24 cellular contexts compared by ENCODE assay signal in the genomic region with DNA sequence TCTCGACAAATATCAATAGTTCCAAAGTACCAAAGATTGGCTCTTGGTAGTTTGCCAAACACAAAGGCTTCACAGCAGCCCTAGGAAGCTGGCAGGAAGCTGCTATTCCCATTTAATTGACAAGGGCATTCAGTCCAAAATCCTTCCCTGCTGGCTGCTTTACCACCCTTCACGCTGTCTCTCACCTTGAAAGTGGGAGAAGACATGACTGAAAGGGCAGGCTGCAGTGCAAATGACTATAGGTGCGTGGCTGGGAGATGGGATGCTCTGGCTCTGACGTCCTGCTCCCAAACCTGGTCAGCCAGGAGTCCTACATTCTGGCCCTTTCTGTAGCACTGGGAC. TPM values are rescaled to one million over a fixed set of nuclear protein-coding genes. Genes with fewer than 3 reads are reported as not detected.
DNase-seq lines count a peak whose midpoint lies in the region; ATAC-seq, FAIRE-seq and TF ChIP-seq lines count a peak whose summit lies in the region.
"Had no signal": no experiment of that assay in that cellular context is flagged by ENCODE, and none has a peak within 500 bp of the region (broad histone marks: within the 10 kb centered on the region; RNA-seq: fewer than 3 reads in every experiment).

No MANE protein-coding gene starts in this region.

- H3F3A ChIP-seq in Loucy (ENCODE audit: low read depth) = no peaks in the 10 kb centered on the region; the same call in 1 of the 2 replicates

- no peak overlapping the region for H4K8ac ChIP-seq in neuronal stem cell (ENCODE audit: low read depth, low read length)

- peaks cover 2% of the 10 kb centered on the region for H3K27me3 Mint-ChIP-seq in activated CD4-positive, alpha-beta T cell treated with anti-CD3 and anti-CD28 coated beads for 36 hours
- no peaks in the 10 kb centered on the region for H3K27me3 Mint-ChIP-seq in activated naive CD8-positive, alpha-beta T cell

- intact Hi-C loops in activated CD4-positive, alpha-beta T cell treated with anti-CD3 and anti-CD28 coated beads for 36 hours (cut with DNase I, micrococcal nuclease) = loop anchor here (1.0 to 2.0 kb wide), 6 partner anchors 17 to 130 kb away; partner anchors contain the start of genes AHCYL1 (in 1 of the 2) and STRIP1 (in 1 of the 2)

- H3K9me2 ChIP-seq in Loucy (replicated peaks; ENCODE audit: low read depth, low read length) = no peaks in the 10 kb centered on the region

- peak overlapping the region; percentile 98 for H3K27ac Mint-ChIP-seq in activated CD4-positive, alpha-beta T cell treated with anti-CD3 and anti-CD28 coated beads for 36 hours
- peak overlapping the region; percentile 96 for H3K27ac Mint-ChIP-seq in activated naive CD8-positive, alpha-beta T cell

- no peak for FAIRE-seq in small intestine (lab: Jason Lieb, UNC)
- FAIRE-seq: A549, HTR-8/SVneo, islet of Langerhans had no signal

- H3K4ac ChIP-seq in neuronal stem cell (ENCODE audit: low read length) = no peak overlapping the region

- POLR2A ChIA-PET in activated CD4-positive, alpha-beta T cell treated with anti-CD3 and anti-CD28 coated beads for 36 hours (lab: Charles Lee) = interaction anchor here (0.6 to 0.8 kb wide), 2 partner anchors 17 to 1228 kb away, joined by 3 to 4 read pairs; no protein-coding TSS in a partner anchor

- no peak overlapping the region for H2BK15ac ChIP-seq in neuronal stem cell (ENCODE audit: low read length)

- peaks cover under 1% of the 10 kb centered on the region for H4K20me1 ChIP-seq in Loucy (ENCODE audit: insufficient read depth, low read length, poor library complexity, severe bottlenecking)

- TF ChIP-seq CTCF in Loucy (conservative IDR thresholded peaks at IDR 0.05; ENCODE audit: low read length) = no peak
- no peak for TF ChIP-seq CTCF in neutrophil (IDR thresholded peaks at IDR 0.05)

- H3K18ac ChIP-seq in neuronal stem cell (ENCODE audit: low read length) = no peak overlapping the region

- H3K36me3 ChIP-seq in Loucy (ENCODE audit: insufficient read depth, low read length) (no peaks in the 10 kb centered on the region), neutrophil (no peaks in the 10 kb centered on the region), small intestine (ENCODE audit: control insufficient read depth in 2 of 2, insufficient read depth in 2 of 2, low read length in 2 of 2) (no peaks in the 10 kb centered on the region), neuronal stem cell (replicated peaks in 1 of 2; ENCODE audit: control insufficient read depth in 2 of 2, insufficient read depth in 2 of 2, low read length in 2 of 2) (no peaks in the 10 kb centered on the region)
- H3K36me3 ChIP-seq: upper lobe of right lung had no signal

- H3K36me3 Mint-ChIP-seq in activated CD4-positive, alpha-beta T cell treated with anti-CD3 and anti-CD28 coated beads for 36 hours (ENCODE audit: low read depth) = peaks cover 7% of the 10 kb centered on the region
- H3K36me3 Mint-ChIP-seq in activated naive CD8-positive, alpha-beta T cell = peaks cover 4% of the 10 kb centered on the region
- H3K36me3 Mint-ChIP-seq: brain had no signal

- no peak overlapping the region for H2BK5ac ChIP-seq in neuronal stem cell (ENCODE audit: low read length)

- H3K4me2 ChIP-seq in Loucy (ENCODE audit: low read depth, low read length, poor library complexity, severe bottlenecking) (peak overlapping the region; percentile 47), neuronal stem cell (ENCODE audit: insufficient read depth, low read length, poor library complexity, severe bottlenecking) (no peak overlapping the region)
- H3K4me2 ChIP-seq: A549 had no signal

- no peaks in the 10 kb centered on the region for H3K9me3 Mint-ChIP-seq in activated CD4-positive, alpha-beta T cell treated with anti-CD3 and anti-CD28 coated beads for 36 hours (ENCODE audit: low read depth)
- H3K9me3 Mint-ChIP-seq in activated naive CD8-positive, alpha-beta T cell (ENCODE audit: low read depth) = no peaks in the 10 kb centered on the region
- H3K9me3 Mint-ChIP-seq: brain had no signal

- no peak for ATAC-seq in activated CD4-positive, alpha-beta T cell treated with anti-CD3 and anti-CD28 coated beads for 36 hours
- ATAC-seq: A549 had no signal

- no peak overlapping the region for H3K23ac ChIP-seq in neuronal stem cell (ENCODE audit: low read depth, low read length, poor library complexity)

- peaks cover 30% of the 10 kb centered on the region for H3K79me2 ChIP-seq in Loucy (ENCODE audit: insufficient read depth, low read length)

- H3K4me3 Mint-ChIP-seq in activated CD4-positive, alpha-beta T cell treated with anti-CD3 and anti-CD28 coated beads for 36 hours = no peak overlapping the region
- peak overlapping the region; percentile 65 for H3K4me3 Mint-ChIP-seq in activated naive CD8-positive, alpha-beta T cell

- peak overlapping the region; percentile 48 for H3K9ac ChIP-seq in Loucy (ENCODE audit: low read depth, low read length, poor library complexity, severe bottlenecking)
- no peak overlapping the region for H3K9ac ChIP-seq in neuronal stem cell (ENCODE audit: low read depth, low read length, poor library complexity)

- H3K27me3 ChIP-seq in Loucy (ENCODE audit: insufficient read depth, low read length, poor library complexity, severe bottlenecking) (no peaks in the 10 kb centered on the region), neutrophil (peaks cover 42% of the 10 kb centered on the region), small intestine (ENCODE audit: control insufficient read depth in 2 of 2, insufficient read depth in 2 of 2, low read length in 2 of 2) (no peaks in the 10 kb centered on the region), neuronal stem cell (ENCODE audit: control insufficient read depth in 3 of 3, insufficient read depth in 3 of 3, low read depth in 1 of 3, low read length in 3 of 3) (peaks cover 0 to 21% (median 5%) of the 10 kb centered on the region in 3 experiments)
- H3K27me3 ChIP-seq: upper lobe of right lung had no signal

- no peak overlapping the region for H2BK120ac ChIP-seq in neuronal stem cell (ENCODE audit: low read depth, low read length)

- H3K4me1 ChIP-seq in Loucy (ENCODE audit: insufficient read depth, low read length, poor library complexity, severe bottlenecking) = peaks cover 52% of the 10 kb centered on the region
- H3K4me1 ChIP-seq in neutrophil (ENCODE audit: control insufficient read depth in 1 of 2, insufficient read depth in 1 of 2, low read depth in 1 of 2, low read length in 1 of 2) = peaks cover 26 to 27% of the 10 kb centered on the region in 2 experiments
- H3K4me1 ChIP-seq in small intestine (ENCODE audit: control insufficient read depth in 2 of 2, insufficient read depth in 1 of 2, low read depth in 1 of 2, low read length in 1 of 2) = no peaks in the 10 kb centered on the region
- peaks cover 11 to 15% of the 10 kb centered on the region in 2 donors for H3K4me1 ChIP-seq in neuronal stem cell (ENCODE audit: control insufficient read depth in 2 of 2, insufficient read depth in 1 of 2, low read depth in 1 of 2, low read length in 2 of 2)

- H3K27ac ChIP-seq in neutrophil = peak overlapping the region; percentile 52
- H3K27ac ChIP-seq in small intestine (ENCODE audit: low read depth in 1 of 2, low read length in 1 of 2) = peak overlapping the region in 1 of 2 donors; percentile 57
- no peak overlapping the region for H3K27ac ChIP-seq in neuronal stem cell (replicated peaks; ENCODE audit: low read length)
- H3K27ac ChIP-seq: C4-2B, upper lobe of right lung had no signal

- H2BK12ac ChIP-seq in neuronal stem cell (ENCODE audit: low read length) = no peak overlapping the region

- H3K4me1 Mint-ChIP-seq in activated CD4-positive, alpha-beta T cell treated with anti-CD3 and anti-CD28 coated beads for 36 hours = peaks cover 44% of the 10 kb centered on the region
- H3K4me1 Mint-ChIP-seq in activated naive CD8-positive, alpha-beta T cell (ENCODE audit: low read depth) = peaks cover 50% of the 10 kb centered on the region

- H4K91ac ChIP-seq in neuronal stem cell (ENCODE audit: low read depth, low read length, poor library complexity) = no peak overlapping the region

- no peak overlapping the region for H2AK5ac ChIP-seq in neuronal stem cell (ENCODE audit: low read depth, low read length)

- CTCF ChIA-PET in activated CD4-positive, alpha-beta T cell treated with anti-CD3 and anti-CD28 coated beads for 36 hours (lab: Charles Lee) = interaction anchor here (0.6 to 1.8 kb wide), 6 partner anchors 78 to 1236 kb away, joined by 3 to 7 read pairs (median 4); partner anchors contain the start of gene AHCYL1

- WGBS in small intestine, 3 donors = 40 to 71% (median 70%) methylated on average over 4 of the region's 4 CpGs
- WGBS in neuronal stem cell (ENCODE audit: extremely low coverage in 2 of 2, insufficient read length in 2 of 2, insufficient replicate concordance in 1 of 2), 2 donors = no CpG with 5 or more reads among the region's 4 CpGs

- H3K9me3 ChIP-seq in Loucy (ENCODE audit: insufficient read depth, low read depth, low read length) (no peaks in the 10 kb centered on the region), neutrophil (no peaks in the 10 kb centered on the region), small intestine (ENCODE audit: control insufficient read depth, low read depth) (no peaks in the 10 kb centered on the region), neuronal stem cell (replicated peaks in 1 of 2; ENCODE audit: control insufficient read depth in 2 of 2, insufficient read depth in 1 of 2, low read depth in 1 of 2, low read length in 2 of 2) (no peaks in the 10 kb centered on the region)
- H3K9me3 ChIP-seq: A549, upper lobe of right lung had no signal

- H3K4me3 ChIP-seq in Loucy (ENCODE audit: low read length, poor library complexity, severe bottlenecking) (no peak overlapping the region), neutrophil (ENCODE audit: low read depth in 1 of 2, low read length in 1 of 2) (no peak overlapping the region), small intestine (ENCODE audit: low read depth in 1 of 2, low read length in 2 of 2) (no peak overlapping the region), neuronal stem cell (ENCODE audit: low read length in 2 of 2) (no peak overlapping the region)
- H3K4me3 ChIP-seq: A549, lung, upper lobe of right lung had no signal

- H3K14ac ChIP-seq in neuronal stem cell (ENCODE audit: low read length) = no peak overlapping the region

- DNase-seq in activated CD4-positive, alpha-beta T cell treated with anti-CD3 and anti-CD28 coated beads for 36 hours = no peak
- no peak for DNase-seq in activated CD4-positive, alpha-beta T cell treated with anti-CD3 and anti-CD28 coated beads, Interleukin-2, amount 50 U/mL, for 4 hours
- DNase-seq in small intestine (no peak), GM19238 (ENCODE audit: insufficient read length, low spot score) (no peak), neuronal stem cell (ENCODE audit: low spot score) (no peak)
- DNase-seq: activated CD8-positive, alpha-beta memory T cell treated with anti-CD3 and anti-CD28 coated beads, Interleukin-2, amount 50 U/mL, for 48 hours; cortex of kidney; DMS153; GF-D8; H7; hippocampal formation; NCI-H1105; NCI-H524; SHP77; upper lobe of right lung had no signal

- H2AFZ ChIP-seq in Loucy (ENCODE audit: low read length) (peak overlapping the region; percentile 78; the same call in 1 of the 2 replicates), neuronal stem cell (ENCODE audit: low read length) (no peak overlapping the region)

- no peaks in the 10 kb centered on the region for H3K79me1 ChIP-seq in neuronal stem cell (ENCODE audit: low read depth, low read length)

RNA-seq across cellular contexts. Expression of gene CSF1, which starts 3.8 kb away (rescaled TPM):
- total RNA-seq in activated CD4-positive, alpha-beta T cell treated with anti-CD3 and anti-CD28 coated beads for 36 hours = 10 to 100 TPM; 37.7 to 44.8 TPM
- polyA plus RNA-seq in small intestine = 10 to 100 TPM in 1 of 3 donors, 1 to 10 TPM in 1, under 1 TPM in 1; 0.89 to 15.5 (median 1.1) TPM
- polyA plus RNA-seq in neuronal stem cell (2013, experiment 1 of 2) = 4.5 TPM
- polyA plus RNA-seq in neuronal stem cell (2013, experiment 2 of 2) = 4.4 TPM
